Comparison of ENCODE assay signal across 10 cellular contexts in the genomic region with DNA sequence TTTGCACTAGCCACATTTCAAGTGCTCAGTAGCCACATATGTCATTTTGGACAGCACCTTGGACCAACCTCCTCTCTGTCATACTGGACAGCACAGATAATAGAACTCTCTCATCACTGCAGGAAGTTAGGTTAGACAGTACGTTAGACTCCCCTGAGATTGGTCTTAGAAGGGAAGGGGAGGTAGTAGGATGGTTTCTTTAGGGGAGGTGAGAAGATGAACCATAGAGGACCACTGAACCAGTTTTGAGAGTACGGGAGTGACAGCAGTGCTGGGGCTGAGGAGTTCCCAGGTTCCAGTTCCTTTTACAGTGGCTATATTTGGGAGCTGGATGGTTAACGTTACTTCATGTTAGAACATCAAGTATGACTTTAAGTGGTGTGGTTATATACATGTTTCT. TPM values are rescaled to one million over a fixed set of nuclear protein-coding genes. Genes with fewer than 3 reads are reported as not detected.
DNase-seq lines count a peak whose midpoint lies in the region; ATAC-seq and TF ChIP-seq lines count a peak whose summit lies in the region.
"Had no signal": no experiment of that assay in that cellular context is flagged by ENCODE, and none has a peak within 500 bp of the region (broad histone marks: within the 10 kb centered on the region; RNA-seq: fewer than 3 reads in every experiment).

No MANE protein-coding gene starts in this region.

- H3K36me3 Mint-ChIP-seq in WTC11, result no peaks in the 10 kb centered on the region
- H3K36me3 Mint-ChIP-seq in activated naive CD4-positive, alpha-beta T cell treated with anti-CD3 and anti-CD28 coated beads for 36 hours (ENCODE audit: low read depth), result no peaks in the 10 kb centered on the region

- H3K27me3 Mint-ChIP-seq in WTC11 (ENCODE audit: low read depth), result no peaks in the 10 kb centered on the region
- no peaks in the 10 kb centered on the region for H3K27me3 Mint-ChIP-seq in activated naive CD4-positive, alpha-beta T cell treated with anti-CD3 and anti-CD28 coated beads for 36 hours (ENCODE audit: low read depth)

- peak; percentile 44 for ATAC-seq in GM19452 (IDR thresholded peaks at IDR 0.05; ENCODE audit: unreplicated experiment)
- ATAC-seq in HG03066 (IDR thresholded peaks at IDR 0.05; ENCODE audit: low read depth, unreplicated experiment), result peak; percentile 59
- no peak for ATAC-seq in WTC11

- H3K27ac Mint-ChIP-seq in WTC11, result 0 out of 2 replicates have a peak overlapping the region, but pooled peaks have one; percentile 61
- no peak overlapping the region for H3K27ac Mint-ChIP-seq in activated naive CD4-positive, alpha-beta T cell treated with anti-CD3 and anti-CD28 coated beads for 36 hours

- no peak for TF ChIP-seq CTCF in WTC11 (IDR thresholded peaks at IDR 0.05)

- peak; percentile 18 for DNase-seq in EH (ENCODE audit: low read depth)
- DNase-seq in WTC11 (ENCODE audit: low spot score), result no peak
- DNase-seq in NCI-H146 treated with DMSO at 0.1 percent for 48 hours (lab: John Stamatoyannopoulos, UW; ENCODE audit: unreplicated experiment), result no peak
- DNase-seq in activated naive CD4-positive, alpha-beta T cell treated with anti-CD3 and anti-CD28 coated beads for 36 hours, result no peak
- DNase-seq in SHP77 (lab: John Stamatoyannopoulos, UW), result no peak
- no peak for DNase-seq in anterior cingulate cortex (lab: John Stamatoyannopoulos, UW)
- DNase-seq: NCI-H774, T1000 had no signal

- no peaks in the 10 kb centered on the region for H3K9me3 Mint-ChIP-seq in WTC11
- H3K9me3 Mint-ChIP-seq in activated naive CD4-positive, alpha-beta T cell treated with anti-CD3 and anti-CD28 coated beads for 36 hours, result no peaks in the 10 kb centered on the region

- H3K4me1 Mint-ChIP-seq in WTC11, result peaks cover 33% of the 10 kb centered on the region
- H3K4me1 Mint-ChIP-seq in activated naive CD4-positive, alpha-beta T cell treated with anti-CD3 and anti-CD28 coated beads for 36 hours (ENCODE audit: low read depth), result peaks cover 73% of the 10 kb centered on the region

- intact Hi-C loops in activated naive CD4-positive, alpha-beta T cell treated with anti-CD3 and anti-CD28 coated beads for 36 hours (cut with micrococcal nuclease), result no loop called here

- CTCF ChIA-PET in WTC11 (lab: Charles Lee), result no interaction called here
- CTCF ChIA-PET in activated naive CD4-positive, alpha-beta T cell treated with anti-CD3 and anti-CD28 coated beads for 36 hours (lab: Charles Lee), result interaction anchor here (0.8 kb wide), 1 partner anchor 10 kb away, joined by 5 read pairs; no protein-coding TSS in a partner anchor

- H3K4me3 Mint-ChIP-seq in WTC11, result no peak overlapping the region
- no peak overlapping the region for H3K4me3 Mint-ChIP-seq in activated naive CD4-positive, alpha-beta T cell treated with anti-CD3 and anti-CD28 coated beads for 36 hours

- POLR2A ChIA-PET in WTC11 (lab: Charles Lee), result no interaction called here

TF ChIP-seq in WTC11, 78 proteins besides CTCF, POLR2A, EP300 and RAD21:
- no peak for TF ChIP-seq EMX1 (CRISPR knock-in tag; IDR thresholded peaks at IDR 0.05)
- no peak for TF ChIP-seq GABPB1 (CRISPR knock-in tag; IDR thresholded peaks at IDR 0.05)
- no peak for TF ChIP-seq NR1H2 (CRISPR knock-in tag; IDR thresholded peaks at IDR 0.05)
- TF ChIP-seq ZNF219 (CRISPR knock-in tag; IDR thresholded peaks at IDR 0.05; ENCODE audit: borderline replicate concordance), result no peak
- TF ChIP-seq HMGA2 (CRISPR knock-in tag; IDR thresholded peaks at IDR 0.05), result no peak
- TF ChIP-seq, protein P1, sequence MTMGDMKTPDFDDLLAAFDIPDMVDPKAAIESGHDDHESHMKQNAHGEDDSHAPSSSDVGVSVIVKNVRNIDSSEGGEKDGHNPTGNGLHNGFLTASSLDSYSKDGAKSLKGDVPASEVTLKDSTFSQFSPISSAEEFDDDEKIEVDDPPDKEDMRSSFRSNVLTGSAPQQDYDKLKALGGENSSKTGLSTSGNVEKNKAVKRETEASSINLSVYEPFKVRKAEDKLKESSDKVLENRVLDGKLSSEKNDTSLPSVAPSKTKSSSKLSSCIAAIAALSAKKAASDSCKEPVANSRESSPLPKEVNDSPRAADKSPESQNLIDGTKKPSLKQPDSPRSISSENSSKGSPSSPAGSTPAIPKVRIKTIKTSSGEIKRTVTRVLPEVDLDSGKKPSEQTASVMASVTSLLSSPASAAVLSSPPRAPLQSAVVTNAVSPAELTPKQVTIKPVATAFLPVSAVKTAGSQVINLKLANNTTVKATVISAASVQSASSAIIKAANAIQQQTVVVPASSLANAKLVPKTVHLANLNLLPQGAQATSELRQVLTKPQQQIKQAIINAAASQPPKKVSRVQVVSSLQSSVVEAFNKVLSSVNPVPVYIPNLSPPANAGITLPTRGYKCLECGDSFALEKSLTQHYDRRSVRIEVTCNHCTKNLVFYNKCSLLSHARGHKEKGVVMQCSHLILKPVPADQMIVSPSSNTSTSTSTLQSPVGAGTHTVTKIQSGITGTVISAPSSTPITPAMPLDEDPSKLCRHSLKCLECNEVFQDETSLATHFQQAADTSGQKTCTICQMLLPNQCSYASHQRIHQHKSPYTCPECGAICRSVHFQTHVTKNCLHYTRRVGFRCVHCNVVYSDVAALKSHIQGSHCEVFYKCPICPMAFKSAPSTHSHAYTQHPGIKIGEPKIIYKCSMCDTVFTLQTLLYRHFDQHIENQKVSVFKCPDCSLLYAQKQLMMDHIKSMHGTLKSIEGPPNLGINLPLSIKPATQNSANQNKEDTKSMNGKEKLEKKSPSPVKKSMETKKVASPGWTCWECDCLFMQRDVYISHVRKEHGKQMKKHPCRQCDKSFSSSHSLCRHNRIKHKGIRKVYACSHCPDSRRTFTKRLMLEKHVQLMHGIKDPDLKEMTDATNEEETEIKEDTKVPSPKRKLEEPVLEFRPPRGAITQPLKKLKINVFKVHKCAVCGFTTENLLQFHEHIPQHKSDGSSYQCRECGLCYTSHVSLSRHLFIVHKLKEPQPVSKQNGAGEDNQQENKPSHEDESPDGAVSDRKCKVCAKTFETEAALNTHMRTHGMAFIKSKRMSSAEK (CRISPR knock-in tag; IDR thresholded peaks at IDR 0.05; ENCODE audit: borderline replicate concordance), result no peak
- TF ChIP-seq, protein P2, sequence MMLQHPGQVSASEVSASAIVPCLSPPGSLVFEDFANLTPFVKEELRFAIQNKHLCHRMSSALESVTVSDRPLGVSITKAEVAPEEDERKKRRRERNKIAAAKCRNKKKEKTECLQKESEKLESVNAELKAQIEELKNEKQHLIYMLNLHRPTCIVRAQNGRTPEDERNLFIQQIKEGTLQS (CRISPR knock-in tag; conservative IDR thresholded peaks at IDR 0.05), result no peak

RNA-seq across cellular contexts. Expression of a gene that starts 7.8 kb away (rescaled TPM):
- 63.6 to 68.7 TPM (median 64.4 TPM) in 3 replicates for total RNA-seq in WTC11 (2021)
- total RNA-seq in activated naive CD4-positive, alpha-beta T cell treated with anti-CD3 and anti-CD28 coated beads for 36 hours, result 10 to 100 TPM; 30.8 to 36.0 TPM

RNA-seq across cellular contexts. Expression of a gene that starts 49.2 kb away (rescaled TPM):
- 21.4 to 24.5 TPM (median 23.7 TPM) in 3 replicates for total RNA-seq in WTC11 (2021)
- total RNA-seq in activated naive CD4-positive, alpha-beta T cell treated with anti-CD3 and anti-CD28 coated beads for 36 hours, result 10 to 100 TPM; 25.1 to 27.6 TPM
